In genomic region chr6:130583268-130583667, GRCh38 we compare ENCODE assay signal across 20 cellular contexts.
"Had no signal": no experiment of that assay in that cellular context is flagged by ENCODE, and none has a peak within 500 bp of the region (broad histone marks: within the 10 kb centered on the region; RNA-seq: fewer than 3 reads in every experiment).

No MANE protein-coding gene starts in this region.

- H3K27ac ChIP-seq: heart left ventricle, neutrophil, psoas muscle, right lobe of liver, suprapubic skin, thyroid gland had no signal

- H3K4me1 ChIP-seq: heart left ventricle, psoas muscle, suprapubic skin, thyroid gland had no signal

- DNase-seq: effector CD4-positive, alpha-beta T cell; heart left ventricle; hippocampal formation; left colon; left ventricle myocardium superior; naive thymus-derived CD4-positive, alpha-beta T cell; nephron progenitor cell; psoas muscle; retina; right lobe of liver; stimulated activated CD4-positive, alpha-beta T cell treated with anti-CD3 and anti-CD28 coated beads, Interleukin-4, amount 100 ng/mL, for 1 hour; stimulated activated CD8-positive, alpha-beta memory T cell treated with anti-CD3 and anti-CD28 coated beads, Interleukin-4, amount 100 ng/mL, for 48 hours; stimulated activated naive CD8-positive, alpha-beta T cell treated with anti-CD3 and anti-CD28 coated beads, Interleukin-15, Interleukin-2, amounts not matched to agents 100 U/mL and 50 U/mL, for 24 hours; thyroid gland had no signal

- H3K4me3 Mint-ChIP-seq: naive thymus-derived CD4-positive, alpha-beta T cell; nephron progenitor cell; stimulated activated effector memory CD8-positive, alpha-beta T cell treated with anti-CD3 and anti-CD28 coated beads, Interleukin-12 subunit alpha, Interleukin-12 subunit beta, amount 100 ng/mL, for 72 hours; type B pancreatic cell had no signal

- H3K36me3 ChIP-seq: heart left ventricle, neutrophil, right lobe of liver, suprapubic skin, thyroid gland had no signal

- H3K9me3 ChIP-seq: heart left ventricle, neutrophil, psoas muscle, right lobe of liver, suprapubic skin, thyroid gland had no signal

- H3K4me1 Mint-ChIP-seq: nephron progenitor cell; stimulated activated effector memory CD8-positive, alpha-beta T cell treated with anti-CD3 and anti-CD28 coated beads, Interleukin-12 subunit alpha, Interleukin-12 subunit beta, amount 100 ng/mL, for 72 hours had no signal

- ATAC-seq: esophagus mucosa; heart left ventricle; left colon; left ventricle myocardium superior; naive thymus-derived CD4-positive, alpha-beta T cell; psoas muscle; right lobe of liver; stimulated activated effector memory CD8-positive, alpha-beta T cell treated with anti-CD3 and anti-CD28 coated beads, Interleukin-12 subunit alpha, Interleukin-12 subunit beta, amount 100 ng/mL, for 72 hours; stimulated activated naive CD8-positive, alpha-beta T cell treated with anti-CD3 and anti-CD28 coated beads, Interleukin-15, Interleukin-2, amounts not matched to agents 100 U/mL and 50 U/mL, for 24 hours had no signal

- H3K27ac Mint-ChIP-seq: naive thymus-derived CD4-positive, alpha-beta T cell; nephron progenitor cell; stimulated activated effector memory CD8-positive, alpha-beta T cell treated with anti-CD3 and anti-CD28 coated beads, Interleukin-12 subunit alpha, Interleukin-12 subunit beta, amount 100 ng/mL, for 72 hours; type B pancreatic cell had no signal

- H3K9me3 Mint-ChIP-seq: nephron progenitor cell, type B pancreatic cell had no signal

- H3K4me3 ChIP-seq: heart left ventricle, lung, psoas muscle, right lobe of liver, suprapubic skin, thyroid gland had no signal

- H3K36me3 Mint-ChIP-seq: stimulated activated effector memory CD8-positive, alpha-beta T cell treated with anti-CD3 and anti-CD28 coated beads, Interleukin-12 subunit alpha, Interleukin-12 subunit beta, amount 100 ng/mL, for 72 hours; type B pancreatic cell had no signal

- H3K27me3 ChIP-seq: neutrophil, right lobe of liver, suprapubic skin, thyroid gland had no signal

- H3K27me3 Mint-ChIP-seq: type B pancreatic cell had no signal
